Comparison of ENCODE assay signal across 24 cellular contexts in the genomic region with DNA sequence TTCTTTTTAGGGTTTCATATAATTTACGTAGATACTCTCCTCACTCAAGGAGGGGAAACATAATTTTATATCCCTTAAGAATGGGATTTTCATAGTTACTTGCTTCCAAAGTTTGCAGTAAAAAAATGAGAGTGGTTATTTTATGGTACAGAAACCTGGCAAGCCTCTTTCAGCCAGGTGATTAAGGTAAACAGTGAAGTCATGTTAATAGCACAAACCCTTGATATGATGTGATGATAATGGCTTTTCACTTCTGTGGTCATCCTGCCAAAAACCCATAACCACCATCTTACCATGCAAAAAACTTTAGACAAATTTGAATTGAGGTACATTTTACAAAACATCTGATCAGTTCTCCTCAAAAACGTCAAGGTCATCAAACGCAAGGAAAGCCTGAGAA.
"Had no signal": no experiment of that assay in that cellular context is flagged by ENCODE, and none has a peak within 500 bp of the region (broad histone marks: within the 10 kb centered on the region; RNA-seq: fewer than 3 reads in every experiment).

No MANE protein-coding gene starts in this region.

- ATAC-seq: foreskin keratinocyte; gastroesophageal sphincter; heart left ventricle; left colon; left lobe of liver; left ventricle myocardium superior; mucosa of descending colon; naive thymus-derived CD8-positive, alpha-beta T cell had no signal

- H3K27ac ChIP-seq: colonic mucosa, dorsolateral prefrontal cortex, esophagus muscularis mucosa, foreskin keratinocyte, gastroesophageal sphincter, heart left ventricle, hepatocyte, lower lobe of right lung had no signal

- DNase-seq: colonic mucosa; dermis blood vessel endothelial cell; dorsolateral prefrontal cortex; effector CD4-positive, alpha-beta T cell; effector memory CD4-positive, alpha-beta T cell; foreskin keratinocyte; heart left ventricle; hypothalamus; immature natural killer cell; islet precursor cell; kidney; kidney glomerular epithelial cell; left colon; left ventricle myocardium superior; lower lobe of right lung; mesenchymal stem cell; mucosa of descending colon; naive B cell; naive thymus-derived CD8-positive, alpha-beta T cell had no signal

- H3K36me3 ChIP-seq: colonic mucosa, esophagus muscularis mucosa, gastroesophageal sphincter, heart left ventricle, lower lobe of right lung had no signal

- H3K4me3 ChIP-seq: colonic mucosa, dorsolateral prefrontal cortex, esophagus muscularis mucosa, gastroesophageal sphincter, heart left ventricle, hepatocyte, lower lobe of right lung, mucosa of descending colon had no signal

- H3K9me3 ChIP-seq: colonic mucosa, esophagus muscularis mucosa, gastroesophageal sphincter, heart left ventricle, lower lobe of right lung, mucosa of descending colon had no signal

- H3K4me3 Mint-ChIP-seq: immature natural killer cell; mesothelial cell of epicardium; naive B cell; naive thymus-derived CD8-positive, alpha-beta T cell had no signal

- H3K4me1 Mint-ChIP-seq: mesothelial cell of epicardium; naive B cell; naive thymus-derived CD8-positive, alpha-beta T cell had no signal

- H3K36me3 Mint-ChIP-seq: mesothelial cell of epicardium; naive B cell; naive thymus-derived CD8-positive, alpha-beta T cell had no signal

- H3K4me1 ChIP-seq: colonic mucosa, esophagus muscularis mucosa, foreskin keratinocyte, gastroesophageal sphincter, heart left ventricle, lower lobe of right lung had no signal

- H3K27me3 Mint-ChIP-seq: naive B cell; naive thymus-derived CD8-positive, alpha-beta T cell had no signal

- H3K9me3 Mint-ChIP-seq: mesothelial cell of epicardium had no signal

- H3K27ac Mint-ChIP-seq: immature natural killer cell; mesothelial cell of epicardium; naive B cell; naive thymus-derived CD8-positive, alpha-beta T cell had no signal

- H3K27me3 ChIP-seq: colonic mucosa, dorsolateral prefrontal cortex, esophagus muscularis mucosa, foreskin keratinocyte, gastroesophageal sphincter, heart left ventricle, hepatocyte had no signal
